In the genomic region with DNA sequence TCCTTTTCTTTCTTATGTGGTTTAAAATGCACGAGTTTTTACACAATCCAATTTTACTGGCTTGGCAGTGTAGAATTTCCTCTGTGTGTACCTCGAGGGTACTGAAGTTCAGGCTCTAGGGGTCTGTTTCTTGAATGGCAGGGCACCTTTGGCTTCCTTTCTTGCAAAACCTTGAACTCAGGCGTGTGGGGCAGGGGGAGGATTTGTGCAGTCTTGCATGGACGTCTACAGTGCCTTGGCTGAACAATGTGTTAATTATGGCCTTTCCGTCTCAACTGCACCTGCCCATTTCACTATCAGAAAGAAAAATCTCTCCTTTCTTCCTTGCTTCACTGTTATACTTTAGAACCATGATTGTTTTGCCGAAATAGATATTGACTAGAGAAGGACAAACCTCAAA, we compare ENCODE assay signal across 28 cellular contexts.
"Had no signal": no experiment of that assay in that cellular context is flagged by ENCODE, and none has a peak within 500 bp of the region (broad histone marks: within the 10 kb centered on the region; RNA-seq: fewer than 3 reads in every experiment).

No MANE protein-coding gene starts in this region.

- H3K27ac Mint-ChIP-seq: activated CD4-positive, alpha-beta T cell treated with anti-CD3 and anti-CD28 coated beads, Interleukin-2, amount 10 ng/mL, durations not matched to agents 24 days and 14 days; activated CD8-positive, alpha-beta T cell treated with anti-CD3 and anti-CD28 coated beads, Interleukin-2, amount 10 ng/mL, durations not matched to agents 7 days and 5 days; activated naive CD4-positive, alpha-beta T cell treated with anti-CD3 and anti-CD28 coated beads for 36 hours; activated naive CD4-positive, alpha-beta T cell treated with anti-CD3 and anti-CD28 coated beads, Interleukin-2, amount 50 U/mL, for 72 hours; activated T-helper 1 cell treated with anti-CD3 and anti-CD28 coated beads, Interleukin-12 subunit alpha, Interleukin-12 subunit beta, Interleukin-2, Interleukin-4 antibody, amounts not matched to agents 30 ng/mL and 10 ng/mL and 1 ng/mL, durations not matched to agents 14 hours and 24 hours and 36 hours had no signal

- H3K9me3 Mint-ChIP-seq: activated CD4-positive, alpha-beta T cell treated with anti-CD3 and anti-CD28 coated beads, Interleukin-2, amount 10 ng/mL, durations not matched to agents 24 days and 14 days; activated naive CD4-positive, alpha-beta T cell treated with anti-CD3 and anti-CD28 coated beads for 36 hours; activated naive CD4-positive, alpha-beta T cell treated with anti-CD3 and anti-CD28 coated beads, Interleukin-2, amount 50 U/mL, for 72 hours; activated T-cell treated with anti-CD3 and anti-CD28 coated beads, Interleukin-2, amount 50 U/mL, for 4 hours; activated T-helper 1 cell treated with anti-CD3 and anti-CD28 coated beads, Interleukin-12 subunit alpha, Interleukin-12 subunit beta, Interleukin-2, Interleukin-4 antibody, amounts not matched to agents 30 ng/mL and 10 ng/mL and 1 ng/mL, durations not matched to agents 14 hours and 24 hours and 36 hours had no signal

- H3K4me3 Mint-ChIP-seq: activated CD4-positive, alpha-beta T cell treated with anti-CD3 and anti-CD28 coated beads, Interleukin-2, amount 10 ng/mL, durations not matched to agents 24 days and 14 days; activated CD8-positive, alpha-beta T cell treated with anti-CD3 and anti-CD28 coated beads, Interleukin-2, amount 10 ng/mL, durations not matched to agents 7 days and 5 days; activated naive CD4-positive, alpha-beta T cell treated with anti-CD3 and anti-CD28 coated beads for 36 hours; activated T-cell treated with anti-CD3 and anti-CD28 coated beads, Interleukin-2, amount 50 U/mL, for 4 hours; activated T-helper 1 cell treated with anti-CD3 and anti-CD28 coated beads, Interleukin-12 subunit alpha, Interleukin-12 subunit beta, Interleukin-2, Interleukin-4 antibody, amounts not matched to agents 30 ng/mL and 10 ng/mL and 1 ng/mL, durations not matched to agents 14 hours and 24 hours and 36 hours had no signal

- H3K4me3 ChIP-seq: adrenal gland, body of pancreas, breast epithelium, SJSA1 had no signal

- H3K27me3 Mint-ChIP-seq: activated CD4-positive, alpha-beta T cell treated with anti-CD3 and anti-CD28 coated beads, Interleukin-2, amount 10 ng/mL, durations not matched to agents 24 days and 14 days had no signal

- H3K4me1 Mint-ChIP-seq: activated CD4-positive, alpha-beta T cell treated with anti-CD3 and anti-CD28 coated beads, Interleukin-2, amount 10 ng/mL, durations not matched to agents 24 days and 14 days had no signal

- H3K36me3 ChIP-seq: adrenal gland, breast epithelium, SJSA1, WERI-Rb-1 had no signal

- DNase-seq: activated CD4-positive, alpha-beta T cell treated with anti-CD3 and anti-CD28 coated beads, Interleukin-2, amount 10 ng/mL, durations not matched to agents 24 days and 14 days; activated CD4-positive, alpha-beta T cell treated with anti-CD3 and anti-CD28 coated beads, Interleukin-2, amount 50 U/mL, for 48 hours; activated CD4-positive, CD25-positive, alpha-beta regulatory T cell; activated CD8-positive, alpha-beta T cell treated with anti-CD3 and anti-CD28 coated beads, Interleukin-2, amount 10 ng/mL, durations not matched to agents 7 days and 5 days; activated gamma-delta T cell treated with Interleukin-2 at 50 U/mL for 16 hours; activated naive CD4-positive, alpha-beta T cell treated with anti-CD3 and anti-CD28 coated beads for 36 hours; activated T-cell treated with anti-CD3 and anti-CD28 coated beads, Interleukin-2, amount 50 U/mL, for 4 hours; adrenal gland; body of pancreas; Karpas-422; NCI-H1048; NCI-H1105 treated with DMSO at 0.1 percent for 48 hours; NCI-H1436; NCI-H1694; NCI-H1930; NCI-H2081 treated with DMSO at 0.1 percent for 48 hours; NCI-H226; NCI-H446 treated with DMSO at 0.1 percent for 48 hours; NCI-H524; SHP77 treated with DMSO at 0.1 percent for 48 hours; T1000; WERI-Rb-1 had no signal

- H3K27me3 ChIP-seq: adrenal gland, body of pancreas, breast epithelium, SJSA1 had no signal

- FAIRE-seq: astrocyte had no signal

- H3K4me1 ChIP-seq: adrenal gland, body of pancreas, breast epithelium had no signal

- ATAC-seq: activated CD8-positive, alpha-beta T cell treated with anti-CD3 and anti-CD28 coated beads, Interleukin-2, amount 10 ng/mL, durations not matched to agents 7 days and 5 days; activated naive CD4-positive, alpha-beta T cell treated with anti-CD3 and anti-CD28 coated beads, Interleukin-2, amount 50 U/mL, for 72 hours; activated T-cell treated with anti-CD3 and anti-CD28 coated beads, Interleukin-2, amount 50 U/mL, for 4 hours; body of pancreas; Panc1 had no signal

- H3K9me3 ChIP-seq: adrenal gland, body of pancreas, breast epithelium had no signal

- H3K36me3 Mint-ChIP-seq: activated naive CD4-positive, alpha-beta T cell treated with anti-CD3 and anti-CD28 coated beads, Interleukin-2, amount 50 U/mL, for 72 hours had no signal

- H3K27ac ChIP-seq: adrenal gland, body of pancreas, breast epithelium, SJSA1, WERI-Rb-1 had no signal
